In the genomic region with DNA sequence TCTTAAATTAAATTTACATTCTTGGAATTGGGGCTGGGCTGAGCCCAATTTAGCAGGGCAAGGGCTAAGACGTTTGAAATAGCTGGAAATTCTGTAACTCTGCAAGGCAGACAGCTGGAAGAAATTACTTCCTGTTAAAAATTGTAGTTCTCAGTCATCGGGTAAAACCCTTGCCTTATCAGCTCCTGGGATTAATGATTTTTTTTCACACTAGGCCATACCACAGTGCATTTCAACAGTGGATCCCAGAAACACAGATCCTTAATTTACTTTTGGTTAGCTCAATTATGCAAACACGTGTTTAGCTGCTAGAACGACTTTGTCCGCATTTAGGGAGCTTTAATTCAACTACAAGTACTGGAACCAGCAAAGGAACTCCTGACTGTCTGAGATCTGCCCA, we compare ENCODE assay signal across 20 cellular contexts.
"Had no signal": no experiment of that assay in that cellular context is flagged by ENCODE, and none has a peak within 500 bp of the region (broad histone marks: within the 10 kb centered on the region; RNA-seq: fewer than 3 reads in every experiment).

No MANE protein-coding gene starts in this region.

- H3K27ac Mint-ChIP-seq: activated CD4-positive, alpha-beta T cell treated with anti-CD3 and anti-CD28 coated beads, Interleukin-2, amount 10 ng/mL, durations not matched to agents 24 days and 14 days; dendritic cell treated with granulocyte-macrophage colony-stimulating factor and Interleukin-4, amounts not matched to agents 40 ng/mL and 50 ng/mL, for 4 days; nephron; stimulated activated memory B cell treated with anti-CD40 and anti-IgM and Interleukin-4, amounts not matched to agents 10 μg/mL and 1 μg/mL and 100 μg/mL, for 72 hours; T-helper 2 cell treated with Interferon-gamma antibody and Interleukin-4, amounts not matched to agents 5 μg/mL and 100 μg/mL, for 36 hours had no signal

- H3K9me3 Mint-ChIP-seq: activated CD4-positive, alpha-beta T cell treated with anti-CD3 and anti-CD28 coated beads, Interleukin-2, amount 10 ng/mL, durations not matched to agents 24 days and 14 days had no signal

- H3K4me3 ChIP-seq: left lung, right lobe of liver, spleen, testis, upper lobe of left lung had no signal

- H3K4me1 Mint-ChIP-seq: activated CD4-positive, alpha-beta T cell treated with anti-CD3 and anti-CD28 coated beads, Interleukin-2, amount 10 ng/mL, durations not matched to agents 24 days and 14 days; stimulated activated memory B cell treated with anti-CD40 and anti-IgM and Interleukin-4, amounts not matched to agents 10 μg/mL and 1 μg/mL and 100 μg/mL, for 72 hours had no signal

- H3K27me3 Mint-ChIP-seq: dendritic cell treated with granulocyte-macrophage colony-stimulating factor and Interleukin-4, amounts not matched to agents 40 ng/mL and 50 ng/mL, for 4 days had no signal

- H3K4me3 Mint-ChIP-seq: activated CD4-positive, alpha-beta T cell treated with anti-CD3 and anti-CD28 coated beads, Interleukin-2, amount 10 ng/mL, durations not matched to agents 24 days and 14 days; activated T-cell treated with anti-CD3 and anti-CD28 coated beads, Interleukin-2, amount 50 U/mL, for 4 hours; dendritic cell treated with granulocyte-macrophage colony-stimulating factor and Interleukin-4, amounts not matched to agents 40 ng/mL and 50 ng/mL, for 4 days; nephron; stimulated activated memory B cell treated with anti-CD40 and anti-IgM and Interleukin-4, amounts not matched to agents 10 μg/mL and 1 μg/mL and 100 μg/mL, for 72 hours; T-helper 2 cell treated with Interferon-gamma antibody and Interleukin-4, amounts not matched to agents 5 μg/mL and 100 μg/mL, for 36 hours had no signal

- ATAC-seq: activated T-cell treated with anti-CD3 and anti-CD28 coated beads, Interleukin-2, amount 50 U/mL, for 4 hours; left lung; right lobe of liver; stimulated activated memory B cell treated with anti-CD40 and anti-IgM and Interleukin-4, amounts not matched to agents 10 μg/mL and 1 μg/mL and 100 μg/mL, for 72 hours had no signal

- DNase-seq: activated CD4-positive, alpha-beta T cell treated with anti-CD3 and anti-CD28 coated beads, Interleukin-2, amount 10 ng/mL, durations not matched to agents 24 days and 14 days; activated CD8-positive, alpha-beta memory T cell treated with anti-CD3 and anti-CD28 coated beads, Interleukin-2, amount 50 U/mL, for 4 hours; activated effector memory CD4-positive, alpha-beta T cell treated with Interleukin-2 at 50 U/mL for 16 hours; activated naive CD4-positive, alpha-beta T cell treated with anti-CD3 and anti-CD28 coated beads, Interleukin-2, amount 50 U/mL, for 16 hours; activated T-cell treated with anti-CD3 and anti-CD28 coated beads, Interleukin-2, amount 50 U/mL, for 4 hours; effector memory CD4-positive, alpha-beta T cell; foreskin melanocyte; head of caudate nucleus; kidney; left lung; midbrain; right lobe of liver; spleen; stimulated activated CD4-positive, alpha-beta T cell treated with anti-CD3 and anti-CD28 coated beads, Interleukin-4, amount 100 ng/mL, for 4 hours; testis; upper lobe of left lung had no signal

- H3K36me3 Mint-ChIP-seq: stimulated activated memory B cell treated with anti-CD40 and anti-IgM and Interleukin-4, amounts not matched to agents 10 μg/mL and 1 μg/mL and 100 μg/mL, for 72 hours had no signal
